17 cellular contexts compared by ENCODE assay signal in the genomic region with DNA sequence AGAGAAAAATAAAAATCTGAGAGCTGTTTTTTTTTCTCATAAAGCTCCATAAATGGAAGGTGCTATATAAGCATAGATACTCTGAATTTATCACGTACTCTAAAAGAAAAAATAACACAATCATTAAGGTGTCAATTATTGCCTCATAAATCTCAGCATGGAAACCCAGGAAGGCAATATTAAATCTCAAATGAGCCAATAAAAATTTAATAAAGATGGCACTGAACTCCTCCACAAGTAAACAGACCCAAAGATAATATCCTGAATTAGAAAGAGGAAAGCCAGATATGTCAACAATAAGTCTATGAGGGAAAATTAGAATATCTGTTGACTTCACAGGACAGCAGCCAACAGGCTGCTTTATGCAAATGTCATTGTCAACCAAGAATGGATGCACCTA.
DNase-seq lines count a peak whose midpoint lies in the region; ATAC-seq and TF ChIP-seq lines count a peak whose summit lies in the region.
"Had no signal": no experiment of that assay in that cellular context is flagged by ENCODE, and none has a peak within 500 bp of the region (broad histone marks: within the 10 kb centered on the region; RNA-seq: fewer than 3 reads in every experiment).

No MANE protein-coding gene starts in this region.

- peaks cover 90% of the 10 kb centered on the region for H3K79me2 ChIP-seq in mammary epithelial cell (ENCODE audit: insufficient read depth, low read length)

- peaks cover 31% of the 10 kb centered on the region for H3K4me1 ChIP-seq in mammary epithelial cell (ENCODE audit: insufficient read depth, low read length)
- H3K4me1 ChIP-seq: psoas muscle had no signal

- peaks cover 68% of the 10 kb centered on the region for H3K4me1 Mint-ChIP-seq in stimulated activated naive CD8-positive, alpha-beta T cell treated with anti-CD3 and anti-CD28 coated beads, Interleukin-15, Interleukin-2, amounts not matched to agents 100 ng/mL and 50 ng/mL, for 24 hours (ENCODE audit: low read depth)
- H3K4me1 Mint-ChIP-seq in activated naive CD8-positive, alpha-beta T cell treated with anti-CD3 and anti-CD28 coated beads for 36 hours, result peaks cover 47% of the 10 kb centered on the region
- peaks cover 70% of the 10 kb centered on the region for H3K4me1 Mint-ChIP-seq in stimulated activated naive CD8-positive, alpha-beta T cell treated with anti-CD3 and anti-CD28 coated beads, Interleukin-15, amount 100 ng/mL, for 72 hours

- CTCF ChIA-PET in mammary epithelial cell (lab: Charles Lee; ENCODE audit: low non-redundant PET), result no interaction called here

- no peak for DNase-seq in stimulated activated naive CD8-positive, alpha-beta T cell treated with anti-CD3 and anti-CD28 coated beads, Interleukin-15, Interleukin-2, amounts not matched to agents 100 U/mL and 50 U/mL, for 24 hours
- DNase-seq in NCI-H69 (lab: John Stamatoyannopoulos, UW) (peak; percentile 41), posterior cingulate gyrus (no peak), mammary epithelial cell (no peak), cerebellum (ENCODE audit: low spot score) (no peak)
- DNase-seq in activated naive CD8-positive, alpha-beta T cell treated with anti-CD3 and anti-CD28 coated beads for 36 hours, result no peak
- DNase-seq in stimulated activated naive CD8-positive, alpha-beta T cell treated with anti-CD3 and anti-CD28 coated beads, Interleukin-15, amount 100 ng/mL, for 72 hours, result no peak
- DNase-seq: immature natural killer cell, naive B cell, psoas muscle, RPMI8226, SW 1271, transverse colon had no signal

- H3K36me3 ChIP-seq in mammary epithelial cell (ENCODE audit: insufficient read depth, low read length), result peaks cover 19% of the 10 kb centered on the region
- H3K36me3 ChIP-seq: transverse colon had no signal

- in situ Hi-C loops in mammary epithelial cell (cut with MboI; ENCODE audit: low sequenced_read_pairs in 2 of 2), result no loop called here

- no peak overlapping the region for H3K4me2 ChIP-seq in mammary epithelial cell (ENCODE audit: insufficient read depth, low read depth, low read length)

- H3K9ac ChIP-seq in mammary epithelial cell (ENCODE audit: insufficient read depth, low read length), result no peak overlapping the region

- no peak for TF ChIP-seq CTCF in mammary epithelial cell (conservative IDR thresholded peaks at IDR 0.05 in 1 of 2, IDR thresholded peaks at IDR 0.05 in 1 of 2; ENCODE audit: extremely low read depth in 1 of 2, insufficient read depth in 1 of 2, low read depth in 1 of 2, low read length in 2 of 2)

- H3K27ac Mint-ChIP-seq in stimulated activated naive CD8-positive, alpha-beta T cell treated with anti-CD3 and anti-CD28 coated beads, Interleukin-15, Interleukin-2, amounts not matched to agents 100 ng/mL and 50 ng/mL, for 24 hours, result peak overlapping the region; percentile 75
- H3K27ac Mint-ChIP-seq in activated naive CD8-positive, alpha-beta T cell treated with anti-CD3 and anti-CD28 coated beads for 36 hours, result peak overlapping the region; percentile 78
- peak overlapping the region; percentile 23 to 88 for H3K27ac Mint-ChIP-seq in stimulated activated naive CD8-positive, alpha-beta T cell treated with anti-CD3 and anti-CD28 coated beads, Interleukin-15, amount 100 ng/mL, for 72 hours
- H3K27ac Mint-ChIP-seq: B cell, IgD-negative memory B cell, naive B cell had no signal

- BruUV-seq in mammary epithelial cell (replicated peaks; lab: Mats Ljungman, UMichigan), result no TSS peak

- no peak overlapping the region for H3K4me3 ChIP-seq in mammary epithelial cell (replicated peaks in 1 of 3; ENCODE audit: insufficient read depth in 1 of 3, low read depth in 2 of 3, low read length in 3 of 3)
- H3K4me3 ChIP-seq: psoas muscle, transverse colon had no signal

- H3K36me3 Mint-ChIP-seq in stimulated activated naive CD8-positive, alpha-beta T cell treated with anti-CD3 and anti-CD28 coated beads, Interleukin-15, Interleukin-2, amounts not matched to agents 100 ng/mL and 50 ng/mL, for 24 hours (ENCODE audit: low read depth), result peaks cover 82% of the 10 kb centered on the region
- H3K36me3 Mint-ChIP-seq in activated naive CD8-positive, alpha-beta T cell treated with anti-CD3 and anti-CD28 coated beads for 36 hours, result peaks cover 64% of the 10 kb centered on the region

- H4K20me1 ChIP-seq in mammary epithelial cell (ENCODE audit: insufficient read depth, low read length), result no peaks in the 10 kb centered on the region

- dilution Hi-C loops in mammary epithelial cell (cut with HindIII; ENCODE audit: low sequenced_read_pairs), result no loop called here

- no peak for ATAC-seq in stimulated activated naive CD8-positive, alpha-beta T cell treated with anti-CD3 and anti-CD28 coated beads, Interleukin-15, Interleukin-2, amounts not matched to agents 100 U/mL and 50 U/mL, for 24 hours
- no peak for ATAC-seq in stimulated activated naive CD8-positive, alpha-beta T cell treated with anti-CD3 and anti-CD28 coated beads, Interleukin-15, amount 100 ng/mL, for 72 hours
- ATAC-seq: esophagus mucosa, psoas muscle had no signal

- no peak overlapping the region for H2AFZ ChIP-seq in mammary epithelial cell (ENCODE audit: low read depth, low read length)

- no peaks in the 10 kb centered on the region for H3K9me3 ChIP-seq in mammary epithelial cell (replicated peaks; ENCODE audit: insufficient read depth, low read length)
- H3K9me3 ChIP-seq: psoas muscle, transverse colon had no signal

- 100% methylated on average over 1 of the region's 1 CpG for WGBS in mammary epithelial cell (ENCODE audit: low coverage, missing lambda C conversion rate)

- H3K27me3 ChIP-seq in mammary epithelial cell (ENCODE audit: insufficient read depth, low read length), result no peaks in the 10 kb centered on the region
- H3K27me3 ChIP-seq: transverse colon had no signal

- H3K27ac ChIP-seq in mammary epithelial cell (ENCODE audit: insufficient read depth, low read depth, low read length), result no peak overlapping the region
- H3K27ac ChIP-seq: psoas muscle had no signal

- H3K27me3 Mint-ChIP-seq in stimulated activated naive CD8-positive, alpha-beta T cell treated with anti-CD3 and anti-CD28 coated beads, Interleukin-15, Interleukin-2, amounts not matched to agents 100 ng/mL and 50 ng/mL, for 24 hours, result no peaks in the 10 kb centered on the region
- H3K27me3 Mint-ChIP-seq in activated naive CD8-positive, alpha-beta T cell treated with anti-CD3 and anti-CD28 coated beads for 36 hours, result no peaks in the 10 kb centered on the region
- H3K27me3 Mint-ChIP-seq in stimulated activated naive CD8-positive, alpha-beta T cell treated with anti-CD3 and anti-CD28 coated beads, Interleukin-15, amount 100 ng/mL, for 72 hours, result no peaks in the 10 kb centered on the region
- H3K27me3 Mint-ChIP-seq: B cell, IgD-negative memory B cell, naive B cell had no signal

- no peak overlapping the region for H3K4me3 Mint-ChIP-seq in stimulated activated naive CD8-positive, alpha-beta T cell treated with anti-CD3 and anti-CD28 coated beads, Interleukin-15, Interleukin-2, amounts not matched to agents 100 ng/mL and 50 ng/mL, for 24 hours
- H3K4me3 Mint-ChIP-seq in activated naive CD8-positive, alpha-beta T cell treated with anti-CD3 and anti-CD28 coated beads for 36 hours, result no peak overlapping the region
- peak overlapping the region; percentile 13 to 62 for H3K4me3 Mint-ChIP-seq in stimulated activated naive CD8-positive, alpha-beta T cell treated with anti-CD3 and anti-CD28 coated beads, Interleukin-15, amount 100 ng/mL, for 72 hours
- H3K4me3 Mint-ChIP-seq: B cell, IgD-negative memory B cell, immature natural killer cell, naive B cell had no signal

- no peaks in the 10 kb centered on the region for H3K9me3 Mint-ChIP-seq in stimulated activated naive CD8-positive, alpha-beta T cell treated with anti-CD3 and anti-CD28 coated beads, Interleukin-15, Interleukin-2, amounts not matched to agents 100 ng/mL and 50 ng/mL, for 24 hours
- H3K9me3 Mint-ChIP-seq in activated naive CD8-positive, alpha-beta T cell treated with anti-CD3 and anti-CD28 coated beads for 36 hours, result no peaks in the 10 kb centered on the region
- no peaks in the 10 kb centered on the region for H3K9me3 Mint-ChIP-seq in stimulated activated naive CD8-positive, alpha-beta T cell treated with anti-CD3 and anti-CD28 coated beads, Interleukin-15, amount 100 ng/mL, for 72 hours
- H3K9me3 Mint-ChIP-seq: IgD-negative memory B cell, immature natural killer cell, naive B cell had no signal

- intact Hi-C loops in posterior cingulate gyrus (cut with DNase I), result loop anchor here (10.0 kb wide), 1 partner anchor 55 kb away; no protein-coding TSS in a partner anchor
- intact Hi-C loops in mammary epithelial cell (cut with micrococcal nuclease), result loop anchor here (5.0 to 10.0 kb wide), 2 partner anchors 73 to 135 kb away; no protein-coding TSS in a partner anchor

Comparison
In these comparisons a context has a peak if more than half of its experiments do, and no peak if none do; other contexts are left out.
1. H3K4me3 Mint-ChIP-seq: peak in stimulated activated naive CD8-positive, alpha-beta T cell treated with anti-CD3 and anti-CD28 coated beads, Interleukin-15, amount 100 ng/mL, for 72 hours (2 of 2); none in stimulated activated naive CD8-positive, alpha-beta T cell treated with anti-CD3 and anti-CD28 coated beads, Interleukin-15, Interleukin-2, amounts not matched to agents 100 ng/mL and 50 ng/mL, for 24 hours (single experiment) and activated naive CD8-positive, alpha-beta T cell treated with anti-CD3 and anti-CD28 coated beads for 36 hours (single experiment).
2. Peak in every context shown above with its lines, with median percentiles within 50 percentile points of each other: H3K27ac Mint-ChIP-seq.